20 cellular contexts compared by ENCODE assay signal in the genomic region with DNA sequence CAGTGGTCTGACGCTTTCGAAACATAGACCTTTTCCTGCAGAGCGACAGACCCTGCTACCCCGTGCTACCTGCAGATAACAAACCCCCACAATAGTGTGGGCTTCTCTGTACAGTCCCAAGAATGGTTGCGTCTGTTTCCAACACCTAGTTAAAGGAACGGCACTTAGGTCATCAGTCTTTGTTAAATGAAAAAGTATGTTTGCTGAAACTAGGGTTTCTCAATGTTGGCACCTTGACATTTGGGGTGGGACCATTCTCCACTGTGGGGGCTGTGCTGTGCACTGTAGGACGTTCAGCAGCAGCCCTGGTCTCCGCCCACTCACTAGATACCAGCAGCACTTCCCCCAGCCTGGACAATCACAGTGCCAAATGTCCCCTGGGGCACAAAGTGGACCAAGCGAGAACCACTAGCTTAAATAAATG. TPM values are rescaled to one million over a fixed set of nuclear protein-coding genes. Genes with fewer than 3 reads are reported as not detected.
A peak's percentile ranks its signal among the peaks of the same experiment; 100 is the strongest.
DNase-seq lines count a peak whose midpoint lies in the region; ATAC-seq and TF ChIP-seq lines count a peak whose summit lies in the region.
"Had no signal": no experiment of that assay in that cellular context is flagged by ENCODE, and none has a peak within 500 bp of the region (broad histone marks: within the 10 kb centered on the region; RNA-seq: fewer than 3 reads in every experiment).

No MANE protein-coding gene starts in this region.

- no peak for TF ChIP-seq POLR2A in gastrocnemius medialis (IDR thresholded peaks at IDR 0.05)

- no peak for DNase-seq in left cardiac atrium
- no peak for DNase-seq in Right ventricle myocardium superior
- DNase-seq in left ventricle myocardium superior: no peak
- DNase-seq in gastrocnemius medialis: no peak
- DNase-seq in NCI-H146 treated with DMSO at 0.1 percent for 48 hours (lab: John Stamatoyannopoulos, UW; ENCODE audit: unreplicated experiment): no peak
- DNase-seq in NCI-H226: no peak
- DNase-seq in WERI-Rb-1: no peak
- DNase-seq in amygdala (lab: John Stamatoyannopoulos, UW): no peak
- DNase-seq: CD4-positive, alpha-beta memory T cell; DND-41; Karpas-422; MM.1S; NCI-H1105; NCI-H187; NCI-H446 treated with DMSO at 0.1 percent for 48 hours; NCI-H748 treated with DMSO at 0.1 percent for 48 hours; SHP77 treated with DMSO at 0.1 percent for 48 hours had no signal

- H3K4me3 ChIP-seq in gastrocnemius medialis: no peak overlapping the region
- H3K4me3 ChIP-seq in WERI-Rb-1 (ENCODE audit: low read depth, low read length): no peak overlapping the region

- H3K27ac ChIP-seq in gastrocnemius medialis (peak overlapping the region; percentile 35 to 78 (median 50)), WERI-Rb-1 (no peak overlapping the region)

- intact Hi-C loops in left cardiac atrium (cut with DNase I): no loop called here
- intact Hi-C loops in Right ventricle myocardium superior (cut with DNase I): no loop called here
- intact Hi-C loops in left ventricle myocardium superior (cut with micrococcal nuclease): no loop called here
- intact Hi-C loops in gastrocnemius medialis (cut with DNase I; ENCODE audit: low total_unique reads): loop anchor here (5.0 kb wide), 1 partner anchor 55 kb away; no protein-coding TSS in a partner anchor

- peaks cover 22 to 27% of the 10 kb centered on the region in 2 donors for H3K4me1 ChIP-seq in gastrocnemius medialis

- no peak for TF ChIP-seq CTCF in gastrocnemius medialis (IDR thresholded peaks at IDR 0.05 in 4 of 5, conservative IDR thresholded peaks at IDR 0.05 in 1 of 5)
- TF ChIP-seq CTCF in WERI-Rb-1 (IDR thresholded peaks at IDR 0.05; ENCODE audit: low read depth, low read length): no peak

- H3K9me3 ChIP-seq in gastrocnemius medialis: no peaks in the 10 kb centered on the region
- no peaks in the 10 kb centered on the region for H3K9me3 ChIP-seq in WERI-Rb-1 (ENCODE audit: severe bottlenecking)

- ATAC-seq in left cardiac atrium: peak; percentile 32 to 39
- no peak for ATAC-seq in Right ventricle myocardium superior (ENCODE audit: poor library complexity)
- ATAC-seq in left ventricle myocardium superior: peak; percentile 17
- ATAC-seq in gastrocnemius medialis: peak in 1 of 2 donors; percentile 6

- in situ Hi-C loops in gastrocnemius medialis (cut with MboI; ENCODE audit: low sequenced_read_pairs in 4 of 4): no loop called here

- H3K27me3 ChIP-seq in gastrocnemius medialis (no peaks in the 10 kb centered on the region), WERI-Rb-1 (ENCODE audit: insufficient read depth, low read depth, severe bottlenecking) (no peaks in the 10 kb centered on the region)

- H3K36me3 ChIP-seq in gastrocnemius medialis (no peaks in the 10 kb centered on the region), WERI-Rb-1 (no peaks in the 10 kb centered on the region)

RNA-seq across cellular contexts. Expression of a gene that starts 13.7 kb away (rescaled TPM):
- total RNA-seq in left cardiac atrium (not detected), Right ventricle myocardium superior (not detected), left ventricle myocardium superior (not detected), gastrocnemius medialis (not detected)
- total RNA-seq: A673; B cell; CD4-positive, alpha-beta memory T cell; H4 had no signal
